Comparison of ENCODE assay signal across 7 cellular contexts in genomic region chr15:74545776-74546656, GRCh38. TPM values are rescaled to one million over a fixed set of nuclear protein-coding genes. Genes with fewer than 3 reads are reported as not detected.
DNase-seq lines count a peak whose midpoint lies in the region; ATAC-seq, FAIRE-seq and TF ChIP-seq lines count a peak whose summit lies in the region.

No MANE protein-coding gene starts in this region.

- ATAC-seq in GM18867 (IDR thresholded peaks at IDR 0.05; ENCODE audit: unreplicated experiment) (peak; percentile 53), HG03108 (IDR thresholded peaks at IDR 0.05; ENCODE audit: unreplicated experiment) (peak; percentile 50), WTC11 (no peak; the same call in 1 of the 2 replicates)

- dilution Hi-C loops in mammary epithelial cell (cut with HindIII; ENCODE audit: low sequenced_read_pairs), result loop anchor here (5.0 kb wide), 1 partner anchor 94 kb away; no protein-coding TSS in a partner anchor
- dilution Hi-C loops in keratinocyte (cut with MboI; ENCODE audit: extremely low pct_ligation_motif_present, low sequenced_read_pairs), result no loop called here

- POLR2A ChIA-PET in WTC11 (lab: Charles Lee), result no interaction called here

- CTCF ChIA-PET in WTC11 (lab: Charles Lee), result interaction anchor here (0.9 to 1.9 kb wide), 3 partner anchors 13 to 63 kb away, joined by 3 to 9 read pairs (median 3); no protein-coding TSS in a partner anchor
- CTCF ChIA-PET in mammary epithelial cell (lab: Charles Lee; ENCODE audit: low non-redundant PET), result interaction anchor here (0.9 to 1.1 kb wide), 3 partner anchors 56 to 75 kb away, joined by 3 to 10 read pairs (median 3); no protein-coding TSS in a partner anchor

- 1% methylated on average over 18 of the region's 23 CpGs for WGBS in mammary epithelial cell (ENCODE audit: low coverage, missing lambda C conversion rate)

- DNase-seq in NCI-H2171 treated with DMSO at 0.1 percent for 48 hours (lab: John Stamatoyannopoulos, UW) (peak; percentile 99), WTC11 (ENCODE audit: low spot score) (peak; percentile 23), mammary epithelial cell (peak; percentile 99), keratinocyte (ENCODE audit: low read depth, low spot score) (peak; percentile 93)
- peak; percentile 91 to 94 for DNase-seq in stimulated activated CD4-positive, alpha-beta T cell treated with anti-CD3 and anti-CD28 coated beads, Interleukin-15, amount 100 ng/mL, for 48 hours (ENCODE audit: low read depth in 2 of 2)

- H3K36me3 ChIP-seq in mammary epithelial cell (ENCODE audit: insufficient read depth, low read length) (peaks cover 7% of the 10 kb centered on the region), keratinocyte (ENCODE audit: control insufficient read depth in 2 of 2, extremely low read depth in 1 of 2, insufficient read depth in 2 of 2, low read length in 2 of 2) (peaks cover 6 to 8% of the 10 kb centered on the region in 2 experiments)

- H3K27me3 Mint-ChIP-seq in WTC11 (ENCODE audit: low read depth), result no peaks in the 10 kb centered on the region

- H3K27me3 ChIP-seq in mammary epithelial cell (ENCODE audit: insufficient read depth, low read length) (no peaks in the 10 kb centered on the region), keratinocyte (ENCODE audit: control insufficient read depth, extremely low read depth, insufficient read depth, low read length) (no peaks in the 10 kb centered on the region)

- H4K20me1 ChIP-seq in mammary epithelial cell (ENCODE audit: insufficient read depth, low read length) (peaks cover 19% of the 10 kb centered on the region), keratinocyte (ENCODE audit: control insufficient read depth, extremely low read depth, insufficient read depth, low read length) (peaks cover 22% of the 10 kb centered on the region)

- in situ Hi-C loops in mammary epithelial cell (cut with MboI; ENCODE audit: low sequenced_read_pairs in 2 of 2), result loop anchor here in 1 of 2 donors (5.0 to 10.0 kb wide), 2 partner anchors 76 to 171 kb away; no protein-coding TSS in a partner anchor

- no peak overlapping the region for H3K27ac ChIP-seq in mammary epithelial cell (ENCODE audit: insufficient read depth, low read depth, low read length)
- H3K27ac ChIP-seq in keratinocyte (ENCODE audit: control insufficient read depth, insufficient read depth, low read length), result peak overlapping the region; percentile 38

- peak overlapping the region; percentile 7; the same call in 1 of the 2 replicates for H3K4me3 Mint-ChIP-seq in WTC11

- H3K79me2 ChIP-seq in mammary epithelial cell (ENCODE audit: insufficient read depth, low read length) (peaks cover 65% of the 10 kb centered on the region), keratinocyte (ENCODE audit: control insufficient read depth, insufficient read depth, low read length) (peaks cover 15% of the 10 kb centered on the region)

- peaks cover 52% of the 10 kb centered on the region for H3K4me1 Mint-ChIP-seq in WTC11

- H2AFZ ChIP-seq in mammary epithelial cell (ENCODE audit: low read depth, low read length) (no peak overlapping the region), keratinocyte (ENCODE audit: control insufficient read depth, low read length) (no peak overlapping the region)

- no TSS peak for BruUV-seq in mammary epithelial cell (replicated peaks; lab: Mats Ljungman, UMichigan)

- TF ChIP-seq CTCF in WTC11 (IDR thresholded peaks at IDR 0.05), result no peak
- TF ChIP-seq CTCF in mammary epithelial cell (conservative IDR thresholded peaks at IDR 0.05 in 1 of 2, IDR thresholded peaks at IDR 0.05 in 1 of 2; ENCODE audit: extremely low read depth in 1 of 2, insufficient read depth in 1 of 2, low read depth in 1 of 2, low read length in 2 of 2), result peak in 1 of 2 donors; percentile 35
- TF ChIP-seq CTCF in keratinocyte (optimal IDR thresholded peaks at IDR 0.05 in 1 of 3, IDR thresholded peaks at IDR 0.05 in 1 of 3, conservative IDR thresholded peaks at IDR 0.05 in 1 of 3; ENCODE audit: extremely low read depth in 1 of 3, insufficient read depth in 2 of 3, low read length in 3 of 3), result peak in 2 of 3 experiments; percentile 39 to 42

- FAIRE-seq in keratinocyte (lab: Jason Lieb, UNC), result peak; percentile 83

- H3K9me3 ChIP-seq in mammary epithelial cell (replicated peaks; ENCODE audit: insufficient read depth, low read length), result no peaks in the 10 kb centered on the region
- no peaks in the 10 kb centered on the region for H3K9me3 ChIP-seq in keratinocyte (ENCODE audit: control insufficient read depth, low read depth, low read length)

- peaks cover 73% of the 10 kb centered on the region for H3K36me3 Mint-ChIP-seq in WTC11

- H3K4me3 ChIP-seq in mammary epithelial cell (replicated peaks in 1 of 3; ENCODE audit: insufficient read depth in 1 of 3, low read depth in 2 of 3, low read length in 3 of 3) (no peak overlapping the region), keratinocyte (ENCODE audit: control insufficient read depth in 2 of 3, extremely low read depth in 1 of 3, insufficient read depth in 2 of 3, low read depth in 1 of 3, low read length in 3 of 3) (no peak overlapping the region)

- peaks cover 30% of the 10 kb centered on the region for H3K4me1 ChIP-seq in mammary epithelial cell (ENCODE audit: insufficient read depth, low read length)
- H3K4me1 ChIP-seq in keratinocyte (ENCODE audit: control insufficient read depth, extremely low read depth, insufficient read depth, low read length), result peaks cover 35% of the 10 kb centered on the region

- no peak overlapping the region for H3K9ac ChIP-seq in mammary epithelial cell (ENCODE audit: insufficient read depth, low read length)
- H3K9ac ChIP-seq in keratinocyte (ENCODE audit: control insufficient read depth, extremely low read depth, insufficient read depth, low read length), result peak overlapping the region; percentile 5

- peak overlapping the region; percentile 92 for H3K27ac Mint-ChIP-seq in WTC11

- H3K9me1 ChIP-seq in keratinocyte (ENCODE audit: control insufficient read depth, extremely low read depth, insufficient read depth, low read length), result no peaks in the 10 kb centered on the region

- H3K4me2 ChIP-seq in mammary epithelial cell (ENCODE audit: insufficient read depth, low read depth, low read length) (peak overlapping the region; percentile 31), keratinocyte (ENCODE audit: control insufficient read depth, extremely low read depth, insufficient read depth, low read depth, low read length) (peak overlapping the region; percentile 43)

- H3K9me3 Mint-ChIP-seq in WTC11, result no peaks in the 10 kb centered on the region

- intact Hi-C loops in mammary epithelial cell (cut with micrococcal nuclease), result loop anchor here (1.0 to 2.0 kb wide), 7 partner anchors 43 to 171 kb away; partner anchors contain the start of genes CLK3 and UBL7

TF ChIP-seq in WTC11, 78 proteins besides CTCF, POLR2A, EP300 and RAD21:
- TF ChIP-seq HMGXB4 (CRISPR knock-in tag; IDR thresholded peaks at IDR 0.05) (no peak), GABPB1 (CRISPR knock-in tag; IDR thresholded peaks at IDR 0.05) (peak; percentile 66)

RNA-seq across cellular contexts. Expression of gene ARID3B, which starts 5.0 kb away (rescaled TPM):
- total RNA-seq in WTC11 (2021) (122 to 133 TPM (median 124 TPM) in 3 replicates), mammary epithelial cell (10 to 100 TPM in 1 of 2 donors, 1 to 10 TPM in 1; 7.0 to 12.8 TPM)
- polyA plus RNA-seq in mammary epithelial cell (4.2 TPM), keratinocyte (3.6 to 3.7 TPM (median 3.6 TPM) in 3 replicates)
- polyA minus RNA-seq in mammary epithelial cell (6.1 TPM), keratinocyte (5.2 to 6.6 TPM (median 6.3 TPM) in 3 replicates)
- polyA plus RNA-seq in keratinocyte (2011; ENCODE audit: low read depth), result 2.6 TPM
- polyA plus RNA-seq in keratinocyte (2011; cell fraction: cytosol; rRNA removed), result 1.6 and 1.9 TPM in 2 replicates
- 9.3 and 11.9 TPM in 2 replicates for polyA plus RNA-seq in keratinocyte (2011; cell fraction: nucleus; rRNA removed)
- 2.8 and 3.5 TPM in 2 replicates for polyA plus RNA-seq in keratinocyte (2012; ENCODE audit: low replicate concordance)
- 4.4 TPM for polyA minus RNA-seq in keratinocyte (2011; cell fraction: cytosol; rRNA and poly(A)+ RNA removed)
- 4.5 and 10.6 TPM in 2 replicates for polyA minus RNA-seq in keratinocyte (2011; cell fraction: nucleus; rRNA and poly(A)+ RNA removed)

Comparison
In these comparisons a context has a peak if more than half of its experiments do, and no peak if none do; other contexts are left out.
1. DNase-seq: peak in every context shown above with its lines; median percentile 99 in NCI-H2171 treated with DMSO at 0.1 percent for 48 hours; 99 in mammary epithelial cell; 93 in keratinocyte; 92 in stimulated activated CD4-positive, alpha-beta T cell treated with anti-CD3 and anti-CD28 coated beads, Interleukin-15, amount 100 ng/mL, for 48 hours; 23 in WTC11.